ENCODE assay signal across 17 cellular contexts in genomic region chr3:78281381-78281780, GRCh38.
DNase-seq lines count a peak whose midpoint lies in the region; FAIRE-seq and TF ChIP-seq lines count a peak whose summit lies in the region.
"Had no signal": no experiment of that assay in that cellular context is flagged by ENCODE, and none has a peak within 500 bp of the region (broad histone marks: within the 10 kb centered on the region; RNA-seq: fewer than 3 reads in every experiment).

No MANE protein-coding gene starts in this region.

- no peak overlapping the region for H3K27ac ChIP-seq in kidney (ENCODE audit: low read depth in 2 of 2, low read length in 2 of 2)

- in situ Hi-C loops in HAP-1 (cut with MboI; ENCODE audit: low sequenced_read_pairs) = no loop called here

- intact Hi-C loops in kidney (cut with DNase I) = no loop called here

- no peaks in the 10 kb centered on the region for H3K9me3 ChIP-seq in kidney (ENCODE audit: control insufficient read depth in 1 of 2, low read length in 2 of 2)
- H3K9me3 ChIP-seq in HAP-1 = no peaks in the 10 kb centered on the region

- no peaks in the 10 kb centered on the region for H3K36me3 Mint-ChIP-seq in endothelial cell (ENCODE audit: low read depth, unreplicated experiment)
- H3K36me3 Mint-ChIP-seq: CD14-positive monocyte had no signal

- H3K4me1 Mint-ChIP-seq in endothelial cell (ENCODE audit: unreplicated experiment) = no peaks in the 10 kb centered on the region
- H3K4me1 Mint-ChIP-seq: CD14-positive monocyte had no signal

- H3K27me3 Mint-ChIP-seq in endothelial cell (ENCODE audit: unreplicated experiment) = no peaks in the 10 kb centered on the region

- no peaks in the 10 kb centered on the region for H3K27me3 ChIP-seq in HAP-1 (ENCODE audit: low read depth)

- TF ChIP-seq CTCF in kidney (IDR thresholded peaks at IDR 0.05; ENCODE audit: borderline replicate concordance, extremely low read depth, insufficient read depth) = no peak
- no peak for TF ChIP-seq CTCF in endothelial cell (IDR thresholded peaks at IDR 0.05; ENCODE audit: unreplicated experiment)

- no peaks in the 10 kb centered on the region for H3K9me3 Mint-ChIP-seq in endothelial cell (ENCODE audit: unreplicated experiment)
- H3K9me3 Mint-ChIP-seq: HFFc6 had no signal

- H3K27ac Mint-ChIP-seq in endothelial cell (ENCODE audit: unreplicated experiment) = no peak overlapping the region
- H3K27ac Mint-ChIP-seq: CD14-positive monocyte, HFFc6 had no signal

- H3K4me3 ChIP-seq in kidney (ENCODE audit: low read length in 2 of 2) (no peak overlapping the region), HAP-1 (no peak overlapping the region)

- H3K36me3 ChIP-seq in kidney (ENCODE audit: control insufficient read depth in 1 of 2, insufficient read depth in 2 of 2, low read length in 2 of 2) = no peaks in the 10 kb centered on the region
- no peaks in the 10 kb centered on the region for H3K36me3 ChIP-seq in HAP-1 (replicated peaks)

- no peak for FAIRE-seq in kidney (lab: Jason Lieb, UNC)
- FAIRE-seq: G401.6, H54 had no signal

- H3K4me1 ChIP-seq in kidney (ENCODE audit: control insufficient read depth in 1 of 2, insufficient read depth in 1 of 2, low read depth in 1 of 2, low read length in 2 of 2) = no peaks in the 10 kb centered on the region
- peaks cover 13% of the 10 kb centered on the region for H3K4me1 ChIP-seq in HAP-1

- DNase-seq in ELF-1 (ENCODE audit: low read depth, low spot score) = peak; percentile 84
- DNase-seq in NCI-H82 treated with DMSO at 0.1 percent for 48 hours (lab: John Stamatoyannopoulos, UW; ENCODE audit: unreplicated experiment) = peak; percentile 88
- peak; percentile 29 for DNase-seq in kidney
- peak; percentile 13 for DNase-seq in retina
- DNase-seq in HAP-1 (ENCODE audit: low spot score in 2 of 2) = no peak
- DNase-seq in glomerular visceral epithelial cell (ENCODE audit: extremely low spot score) = no peak
- no peak for DNase-seq in endothelial cell (ENCODE audit: low spot score)
- DNase-seq: DMS79 treated with DMSO at 0.1 percent for 48 hours, HFFc6, NCI-H1105, NCI-H2081, NCI-H2171 treated with DMSO at 0.1 percent for 48 hours, NCI-H446, SHP77 treated with DMSO at 0.1 percent for 48 hours had no signal

- H3K4me3 Mint-ChIP-seq in endothelial cell (ENCODE audit: unreplicated experiment) = no peak overlapping the region
- H3K4me3 Mint-ChIP-seq: CD14-positive monocyte, HFFc6 had no signal

- H3K9ac ChIP-seq in kidney (ENCODE audit: low read length in 2 of 2) = no peak overlapping the region

Comparison
In these comparisons a context has a peak if more than half of its experiments do, and no peak if none do; other contexts are left out.
1. DNase-seq: peak in ELF-1 (single experiment), NCI-H82 treated with DMSO at 0.1 percent for 48 hours (single experiment), kidney (single experiment) and retina (single experiment); none in HAP-1 (0 of 2), glomerular visceral epithelial cell (single experiment) and endothelial cell (single experiment).